8 cellular contexts compared by ENCODE assay signal in the genomic region with DNA sequence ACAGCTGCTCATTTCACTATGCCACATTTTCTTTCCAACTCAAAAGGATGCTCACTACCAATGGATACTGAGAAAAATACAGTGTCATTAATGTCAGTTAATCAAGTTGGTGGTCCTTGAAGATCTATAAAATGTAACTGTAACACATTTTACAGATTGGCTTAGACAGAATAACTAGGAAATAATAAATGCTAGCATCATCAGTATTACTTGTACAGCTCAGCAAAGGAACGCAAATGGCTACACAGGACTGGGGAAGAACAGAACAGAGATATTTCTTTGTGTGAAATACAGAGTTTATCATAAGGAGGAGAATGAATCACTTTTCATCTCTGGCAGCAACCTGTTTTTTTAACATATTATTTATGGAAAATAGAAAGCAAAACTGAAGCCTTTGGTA.
DNase-seq lines count a peak whose midpoint lies in the region; TF ChIP-seq lines count a peak whose summit lies in the region.

No MANE protein-coding gene starts in this region.

- peak overlapping the region; percentile 74 to 93 (median 85) for H3K4me2 ChIP-seq in BLaER1 treated with 17β-estradiol and CSF1 and Interleukin-3, amounts not matched to agents 10 nM and 100 nM

- peak overlapping the region; percentile 55 to 88 (median 77) for H3K9ac ChIP-seq in BLaER1 treated with 17β-estradiol and CSF1 and Interleukin-3, amounts not matched to agents 10 nM and 100 nM
- H3K9ac ChIP-seq in adipocyte (ENCODE audit: low read length) (peak overlapping the region; percentile 86), muscle layer of colon (ENCODE audit: low read length) (peak overlapping the region; percentile 45)

- no peaks in the 10 kb centered on the region for H4K20me1 ChIP-seq in BLaER1 treated with 17β-estradiol and CSF1 and Interleukin-3, amounts not matched to agents 10 nM and 100 nM

- no peaks in the 10 kb centered on the region for H3K27me3 ChIP-seq in BLaER1 treated with 17β-estradiol and CSF1 and Interleukin-3, amounts not matched to agents 10 nM and 100 nM
- H3K27me3 ChIP-seq in adipocyte (replicated peaks; ENCODE audit: control insufficient read depth, insufficient read depth, low read length), result no peaks in the 10 kb centered on the region
- H3K27me3 ChIP-seq in muscle layer of colon (ENCODE audit: control insufficient read depth in 1 of 2, insufficient read depth in 2 of 2, low read length in 2 of 2), result no peaks in the 10 kb centered on the region

- H3K9me3 ChIP-seq in BLaER1 treated with 17β-estradiol and CSF1 and Interleukin-3, amounts not matched to agents 10 nM and 100 nM (replicated peaks in 1 of 11), result peaks cover 0 to 10% (median 7%) of the 10 kb centered on the region in 11 experiments; a peak in 12 of 22 replicates
- H3K9me3 ChIP-seq in adipocyte (ENCODE audit: control insufficient read depth, low read length), result no peaks in the 10 kb centered on the region
- no peaks in the 10 kb centered on the region for H3K9me3 ChIP-seq in muscle layer of colon (ENCODE audit: low read length)

- H3K36me3 ChIP-seq in BLaER1 treated with 17β-estradiol and CSF1 and Interleukin-3, amounts not matched to agents 10 nM and 100 nM, result 0 out of 22 replicates have a peak, but pooled peaks cover 0 to 4% (median 0%) of the 10 kb centered on the region in 11 experiments
- H3K36me3 ChIP-seq in adipocyte (ENCODE audit: control insufficient read depth, insufficient read depth, low read length, severe bottlenecking), result no peaks in the 10 kb centered on the region
- H3K36me3 ChIP-seq in muscle layer of colon (ENCODE audit: insufficient read depth, low read length), result no peaks in the 10 kb centered on the region

- H3K4me3 ChIP-seq in BLaER1 treated with 17β-estradiol and CSF1 and Interleukin-3, amounts not matched to agents 10 nM and 100 nM, result peak overlapping the region; percentile 31 to 61 (median 45); a peak in 15 of 20 replicates
- H3K4me3 ChIP-seq in HFF-Myc (replicated peaks; ENCODE audit: low read depth, low read length) (peak overlapping the region; percentile 24), adipocyte (ENCODE audit: low read length) (peak overlapping the region; percentile 78), muscle layer of colon (ENCODE audit: low read depth in 1 of 2, low read length in 2 of 2) (peak overlapping the region in 1 of 2 donors; percentile 38)

- TF ChIP-seq CTCF in HFF-Myc (IDR thresholded peaks at IDR 0.05; ENCODE audit: low read depth, low read length, missing control alignments), result no peak

- DNase-seq in HFF-Myc (ENCODE audit: extremely low read depth, low read depth) (no peak), adipocyte (ENCODE audit: low read depth) (no peak), iPS-NIHi7 (ENCODE audit: extremely low spot score) (no peak), NCI-H1092 treated with DMSO at 0.1 percent for 48 hours (lab: John Stamatoyannopoulos, UW) (no peak), NCI-H510A (lab: John Stamatoyannopoulos, UW) (no peak), pons (ENCODE audit: low spot score) (no peak)

- H3K4me1 ChIP-seq in BLaER1 treated with 17β-estradiol and CSF1 and Interleukin-3, amounts not matched to agents 10 nM and 100 nM, result peaks cover 33 to 87% (median 48%) of the 10 kb centered on the region in 10 experiments
- H3K4me1 ChIP-seq in adipocyte (ENCODE audit: control insufficient read depth, insufficient read depth, low read length) (peaks cover 25% of the 10 kb centered on the region), muscle layer of colon (ENCODE audit: insufficient read depth, low read length) (peaks cover 13% of the 10 kb centered on the region)

- peak overlapping the region; percentile 52 to 97 (median 79); a peak in 20 of 22 replicates for H3K27ac ChIP-seq in BLaER1 treated with 17β-estradiol and CSF1 and Interleukin-3, amounts not matched to agents 10 nM and 100 nM
- H3K27ac ChIP-seq in muscle layer of colon (ENCODE audit: low read depth, low read length), result peak overlapping the region; percentile 83
